In the genomic region with DNA sequence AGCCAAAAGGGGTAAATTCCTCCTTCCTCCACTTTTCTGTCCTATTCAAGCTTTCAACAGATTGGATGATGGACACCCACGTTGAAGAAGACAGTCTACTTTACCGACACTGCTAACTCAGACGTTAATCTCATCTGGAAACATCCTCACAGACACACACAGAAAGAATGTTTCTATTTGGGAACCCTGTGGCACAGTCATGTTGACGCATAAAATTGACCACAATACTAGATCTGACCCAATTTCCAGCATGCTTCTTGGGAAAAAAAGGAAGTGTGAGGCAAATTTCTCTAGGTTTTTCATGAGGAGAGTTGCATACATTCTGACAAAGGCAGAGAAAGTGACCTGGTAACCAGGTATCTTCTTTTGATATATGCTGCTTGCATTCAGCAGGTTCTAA, we compare ENCODE assay signal across 30 cellular contexts.
"Had no signal": no experiment of that assay in that cellular context is flagged by ENCODE, and none has a peak within 500 bp of the region (broad histone marks: within the 10 kb centered on the region; RNA-seq: fewer than 3 reads in every experiment).

No MANE protein-coding gene starts in this region.

- ATAC-seq: activated T-cell treated with anti-CD3 and anti-CD28 coated beads, Interleukin-2, amount 50 U/mL, for 4 hours; activated T-helper 17 cell treated with anti-CD3 and anti-CD28 coated beads, Interleukin-2, amount 50 U/mL, for 72 hours; effector memory CD8-positive, alpha-beta T cell; heart left ventricle; left colon; right lobe of liver; stimulated activated naive CD8-positive, alpha-beta T cell treated with anti-CD3 and anti-CD28 coated beads, Interleukin-15, Interleukin-2, amounts not matched to agents 100 U/mL and 50 U/mL, for 24 hours; WTC11 had no signal

- H3K27ac ChIP-seq: brain microvascular endothelial cell, heart left ventricle, neutrophil, ovary, right lobe of liver, thoracic aorta had no signal

- DNase-seq: activated CD4-positive, alpha-beta memory T cell treated with anti-CD3 and anti-CD28 coated beads, Interleukin-2, amount 10 ng/mL, durations not matched to agents 7 days and 5 days; activated CD4-positive, alpha-beta T cell treated with anti-CD3 and anti-CD28 coated beads for 1 hour; activated CD4-positive, alpha-beta T cell treated with anti-CD3 and anti-CD28 coated beads, Interleukin-2, amount 10 ng/mL, durations not matched to agents 7 days and 5 days; activated gamma-delta T cell treated with Interleukin-2 at 50 U/mL for 16 hours; activated naive CD4-positive, alpha-beta T cell treated with anti-CD3 and anti-CD28 coated beads, Interleukin-2, amount 50 U/mL, for 16 hours; activated T-cell treated with anti-CD3 and anti-CD28 coated beads, Interleukin-2, amount 50 U/mL, for 4 hours; amniotic stem cell; brain microvascular endothelial cell; caudate nucleus; cortex of kidney; effector memory CD8-positive, alpha-beta T cell; erythroblast; foreskin fibroblast; heart left ventricle; hypothalamus; immature natural killer cell; kidney; left colon; mammary epithelial cell; nephron progenitor cell; ovary; right lobe of liver; stimulated activated CD4-positive, alpha-beta T cell treated with anti-CD3 and anti-CD28 coated beads, Interleukin-12 subunit alpha, Interleukin-12 subunit beta, amount 100 ng/mL, for 4 hours; stimulated activated CD4-positive, alpha-beta T cell treated with anti-CD3 and anti-CD28 coated beads, Interleukin-4, amount 100 ng/mL, for 1 hour; stimulated activated naive CD8-positive, alpha-beta T cell treated with anti-CD3 and anti-CD28 coated beads, Interleukin-15, Interleukin-2, amounts not matched to agents 100 U/mL and 50 U/mL, for 24 hours; trophoblast cell had no signal

- H3K27me3 ChIP-seq: brain microvascular endothelial cell, heart left ventricle, neutrophil, ovary, right lobe of liver had no signal

- H3K4me3 ChIP-seq: heart left ventricle, ovary, right lobe of liver, thoracic aorta had no signal

- H3K36me3 ChIP-seq: brain microvascular endothelial cell, heart left ventricle, neutrophil, ovary, right lobe of liver, thoracic aorta had no signal

- H3K4me1 ChIP-seq: heart left ventricle, right lobe of liver had no signal

- H3K9me3 ChIP-seq: heart left ventricle, neutrophil, ovary, right lobe of liver, thoracic aorta had no signal
